In the genomic region with DNA sequence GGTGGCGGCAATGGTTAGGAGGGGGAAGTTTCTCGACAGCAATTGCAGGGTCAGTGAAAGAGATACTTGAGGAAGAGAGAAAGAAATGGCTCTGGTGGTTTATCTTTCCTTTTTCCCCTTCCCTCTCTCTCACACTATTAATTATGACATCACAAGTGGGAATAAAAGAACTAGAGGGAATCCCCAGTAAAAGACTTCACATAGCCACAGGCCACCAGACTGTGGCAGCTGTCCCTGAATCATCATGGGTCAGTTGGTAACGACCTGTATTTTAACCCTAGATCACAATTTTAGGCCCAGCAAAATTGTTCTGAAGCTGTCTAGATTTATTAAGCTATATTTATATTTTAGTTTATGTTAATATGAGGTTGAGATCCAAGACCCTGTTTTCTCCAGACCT, we compare ENCODE assay signal across 1 cellular context.
TF ChIP-seq lines count a peak whose summit lies in the region.

No MANE protein-coding gene starts in this region.

TF ChIP-seq in HCT116, 20 proteins besides CTCF, POLR2A, EP300 and RAD21 (continued from another document):
- TF ChIP-seq, protein P1, sequence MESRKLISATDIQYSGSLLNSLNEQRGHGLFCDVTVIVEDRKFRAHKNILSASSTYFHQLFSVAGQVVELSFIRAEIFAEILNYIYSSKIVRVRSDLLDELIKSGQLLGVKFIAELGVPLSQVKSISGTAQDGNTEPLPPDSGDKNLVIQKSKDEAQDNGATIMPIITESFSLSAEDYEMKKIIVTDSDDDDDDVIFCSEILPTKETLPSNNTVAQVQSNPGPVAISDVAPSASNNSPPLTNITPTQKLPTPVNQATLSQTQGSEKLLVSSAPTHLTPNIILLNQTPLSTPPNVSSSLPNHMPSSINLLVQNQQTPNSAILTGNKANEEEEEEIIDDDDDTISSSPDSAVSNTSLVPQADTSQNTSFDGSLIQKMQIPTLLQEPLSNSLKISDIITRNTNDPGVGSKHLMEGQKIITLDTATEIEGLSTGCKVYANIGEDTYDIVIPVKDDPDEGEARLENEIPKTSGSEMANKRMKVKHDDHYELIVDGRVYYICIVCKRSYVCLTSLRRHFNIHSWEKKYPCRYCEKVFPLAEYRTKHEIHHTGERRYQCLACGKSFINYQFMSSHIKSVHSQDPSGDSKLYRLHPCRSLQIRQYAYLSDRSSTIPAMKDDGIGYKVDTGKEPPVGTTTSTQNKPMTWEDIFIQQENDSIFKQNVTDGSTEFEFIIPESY (IDR thresholded peaks at IDR 0.05; ENCODE audit: extremely low read depth, insufficient replicate concordance, low read length) = no peak
- TF ChIP-seq EZH2 (IDR thresholded peaks at IDR 0.05) (no peak), ELF1 (IDR thresholded peaks at IDR 0.05; ENCODE audit: borderline replicate concordance, low read depth) (no peak), FOSL1 (IDR thresholded peaks at IDR 0.05; ENCODE audit: low read depth) (no peak), EZH2phosphoT487 (IDR thresholded peaks at IDR 0.05; ENCODE audit: borderline replicate concordance) (no peak), POLR2AphosphoS5 (IDR thresholded peaks at IDR 0.05; ENCODE audit: low read depth, low read length) (no peak)
